ENCODE assay signal across 1 cellular context in the genomic region with DNA sequence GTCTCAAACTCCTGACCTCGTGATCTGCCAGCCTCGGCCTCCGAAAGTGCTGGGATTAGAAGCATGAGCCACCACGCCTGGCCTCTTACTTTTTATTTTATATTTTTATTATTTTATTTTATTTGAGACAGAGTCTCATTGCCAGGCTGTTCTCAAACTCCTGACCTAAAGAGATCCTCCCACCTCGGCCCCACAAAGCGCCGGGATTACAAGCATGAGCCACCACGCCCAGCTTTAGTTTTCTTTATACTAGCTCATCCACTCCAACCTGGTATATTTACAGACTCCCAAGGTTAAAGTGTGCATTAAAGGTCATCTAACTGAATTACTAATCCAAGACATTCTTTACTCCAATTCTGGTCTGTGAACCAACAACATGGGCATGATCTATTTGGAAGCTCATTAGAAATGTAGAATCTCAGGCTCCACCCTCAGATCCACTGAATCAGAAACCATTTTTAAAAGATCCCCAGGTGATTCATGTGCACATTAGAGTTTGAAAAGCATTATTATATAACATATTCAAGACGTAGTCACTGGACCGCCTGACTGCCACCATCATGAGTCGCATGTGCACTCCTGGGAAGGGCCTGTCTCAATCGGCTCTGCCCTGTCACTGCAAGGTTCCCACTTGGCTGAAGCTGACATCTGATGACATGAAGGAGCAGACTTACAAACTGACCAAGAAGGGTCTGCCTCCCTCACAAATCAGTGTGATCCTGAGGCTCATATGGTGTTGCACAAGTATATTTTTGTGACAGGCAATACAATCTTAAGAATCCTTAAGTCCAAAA.
A peak's percentile ranks its signal among the peaks of the same experiment; 100 is the strongest.
TF ChIP-seq lines count a peak whose summit lies in the region.

No MANE protein-coding gene starts in this region.

TF ChIP-seq in K562, 482 proteins besides CTCF, POLR2A, EP300 and RAD21:
- TF ChIP-seq PKNOX1 (IDR thresholded peaks at IDR 0.05) (peak; percentile 30; the same call in 1 of the 2 replicates), YY1 (IDR thresholded peaks at IDR 0.05; ENCODE audit: borderline replicate concordance in 1 of 3, control insufficient read depth in 1 of 3, extremely low read depth in 1 of 3, insufficient read depth in 3 of 3, insufficient read length in 1 of 3, insufficient replicate concordance in 2 of 3, low read depth in 1 of 3, low read length in 2 of 3) (peak in 1 of 3 experiments; percentile 9), TRIM28 (IDR thresholded peaks at IDR 0.05) (no peak), ZBTB7A (IDR thresholded peaks at IDR 0.05; ENCODE audit: borderline replicate concordance, control insufficient read depth, low read depth, low read length) (no peak), MEIS2 (IDR thresholded peaks at IDR 0.05; ENCODE audit: partially characterized antibody) (peak; percentile 14)
TF ChIP-seq in K562: peak in this region for 3.
